12 cellular contexts compared by ENCODE assay signal in genomic region chr3:47404955-47405790, GRCh38. TPM values are rescaled to one million over a fixed set of nuclear protein-coding genes. Genes with fewer than 3 reads are reported as not detected.
DNase-seq lines count a peak whose midpoint lies in the region; ATAC-seq lines count a peak whose summit lies in the region.
"Had no signal": no experiment of that assay in that cellular context is flagged by ENCODE, and none has a peak within 500 bp of the region (broad histone marks: within the 10 kb centered on the region; RNA-seq: fewer than 3 reads in every experiment).

No MANE protein-coding gene starts in this region.

- peaks cover 53% of the 10 kb centered on the region for H3K79me2 ChIP-seq in GM23248 (ENCODE audit: insufficient read depth)

- H3K27ac Mint-ChIP-seq in central memory CD8-positive, alpha-beta T cell (ENCODE audit: low read depth): peak overlapping the region; percentile 65

- in situ Hi-C loops in GM23248 (cut with MboI): no loop called here

- ATAC-seq in central memory CD8-positive, alpha-beta T cell (replicated peaks; ENCODE audit: extremely low read depth, poor library complexity, severe bottlenecking): no peak
- ATAC-seq in HG03108 (IDR thresholded peaks at IDR 0.05; ENCODE audit: unreplicated experiment): no peak
- ATAC-seq in HG03139 (IDR thresholded peaks at IDR 0.05; ENCODE audit: unreplicated experiment): no peak

- H2AFZ ChIP-seq in GM23248: no peak overlapping the region

- no peaks in the 10 kb centered on the region for H3K9me3 ChIP-seq in GM23248 (ENCODE audit: low read depth)
- H3K9me3 ChIP-seq: neutrophil had no signal

- no peaks in the 10 kb centered on the region for H3K27me3 ChIP-seq in GM23248 (replicated peaks; ENCODE audit: insufficient read depth)
- H3K27me3 ChIP-seq: neutrophil had no signal

- H3K27me3 Mint-ChIP-seq in central memory CD8-positive, alpha-beta T cell: no peaks in the 10 kb centered on the region

- peaks cover 6% of the 10 kb centered on the region; the same call in 1 of the 2 replicates for H3K4me1 ChIP-seq in GM23248 (ENCODE audit: insufficient read depth)

- no peak overlapping the region for H3K4me3 Mint-ChIP-seq in central memory CD8-positive, alpha-beta T cell

- H3K9me3 Mint-ChIP-seq in central memory CD8-positive, alpha-beta T cell: no peaks in the 10 kb centered on the region

- H3K9ac ChIP-seq in GM23248: peak overlapping the region; percentile 39

- peaks cover 8% of the 10 kb centered on the region for H3K4me1 Mint-ChIP-seq in central memory CD8-positive, alpha-beta T cell

- DNase-seq in GM23248 (peak; percentile 58), iPS-NIHi11 (ENCODE audit: low spot score) (peak; percentile 27), amniotic stem cell (lab: John Stamatoyannopoulos, UW) (no peak), HCEC 1CT (no peak)
- no peak for DNase-seq in central memory CD8-positive, alpha-beta T cell (ENCODE audit: low spot score in 2 of 2)
- DNase-seq: DMS79 treated with DMSO at 0.1 percent for 48 hours, MM.1S, RPMI8226 had no signal

- H4K20me1 ChIP-seq in GM23248 (ENCODE audit: insufficient read depth): peaks cover 7% of the 10 kb centered on the region

- H3K36me3 Mint-ChIP-seq in central memory CD8-positive, alpha-beta T cell (ENCODE audit: insufficient read depth): peaks cover 22% of the 10 kb centered on the region

- H3K4me2 ChIP-seq in GM23248 (ENCODE audit: unreplicated experiment): no peak overlapping the region

- H3K27ac ChIP-seq in GM23248 (peak overlapping the region; percentile 32; the same call in 1 of the 2 replicates), skin epidermis (peak overlapping the region in 14 of 21 experiments; percentile 1 to 73 (median 36))
- H3K27ac ChIP-seq: neutrophil had no signal

- no peak overlapping the region for H3K4me3 ChIP-seq in GM23248
- no peak overlapping the region for H3K4me3 ChIP-seq in skin epidermis

- H3F3A ChIP-seq in GM23248 (ENCODE audit: insufficient read depth): no peaks in the 10 kb centered on the region

- 48 to 51% methylated on average over 9 of the region's 9 CpGs for WGBS in GM23248 (ENCODE audit: low coverage in 1 of 2, low lambda C conversion rate in 2 of 2, missing lambda C conversion rate in 2 of 2), 2 experiments

- H3K9me2 ChIP-seq in GM23248 (ENCODE audit: insufficient read depth): no peaks in the 10 kb centered on the region

- H3K36me3 ChIP-seq in GM23248 (ENCODE audit: low read depth): no peaks in the 10 kb centered on the region

RNA-seq across cellular contexts. Expression of gene PTPN23, which starts 24.4 kb away (rescaled TPM):
- total RNA-seq in GM23248 (2014; rRNA removed; shearing (Covaris generic)): 9.0 and 10.9 TPM in 2 replicates
- 12.0 and 14.3 TPM in 2 replicates for polyA plus RNA-seq in GM23248 (2016; fragmentation: Nextera tagmentation; extraction: Ambion mirVana)

Comparison
In these comparisons a context has a peak if more than half of its experiments do, and no peak if none do; other contexts are left out.
1. DNase-seq: peak in GM23248 (single experiment) and iPS-NIHi11 (single experiment); none in central memory CD8-positive, alpha-beta T cell (0 of 2), amniotic stem cell (single experiment) and HCEC 1CT (single experiment).